In the genomic region with DNA sequence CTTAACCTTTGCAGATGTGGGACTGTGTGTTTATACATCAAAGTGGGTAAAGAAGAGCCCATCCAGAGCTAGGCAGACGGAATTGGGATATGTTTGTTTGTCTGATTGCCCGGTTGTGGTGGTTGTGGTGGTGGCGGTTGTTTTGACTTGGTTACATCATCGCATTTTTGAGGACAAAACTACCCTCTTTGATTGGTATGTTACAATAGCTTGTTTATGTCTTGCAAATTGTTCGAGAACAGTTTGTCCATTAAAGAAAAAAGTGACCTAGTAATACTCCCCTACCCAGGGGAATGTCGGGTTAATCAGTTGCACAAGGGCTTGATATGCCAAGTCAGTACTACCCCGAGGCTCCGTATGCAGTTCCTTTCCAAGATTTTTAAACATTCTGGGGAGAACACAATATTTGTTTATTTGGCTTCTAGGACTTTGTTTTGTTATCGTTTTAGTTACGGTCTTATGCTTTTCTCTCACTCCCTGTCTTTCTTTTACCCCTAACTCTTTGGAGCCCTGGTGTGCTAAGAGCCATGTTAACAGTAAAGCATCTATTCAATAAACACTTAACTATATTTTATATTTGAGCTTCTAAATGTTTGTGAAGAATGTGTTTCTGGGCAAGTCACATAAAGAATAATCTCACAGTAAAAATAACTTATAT, we compare ENCODE assay signal across 12 cellular contexts.
A peak's percentile ranks its signal among the peaks of the same experiment; 100 is the strongest.
DNase-seq lines count a peak whose midpoint lies in the region; ATAC-seq and TF ChIP-seq lines count a peak whose summit lies in the region.
"Had no signal": no experiment of that assay in that cellular context is flagged by ENCODE, and none has a peak within 500 bp of the region (broad histone marks: within the 10 kb centered on the region; RNA-seq: fewer than 3 reads in every experiment).

No MANE protein-coding gene starts in this region.

- TF ChIP-seq CTCF in fibroblast of pulmonary artery (IDR thresholded peaks at IDR 0.05; ENCODE audit: low read length, missing control alignments): no peak
- TF ChIP-seq CTCF in osteoblast (IDR thresholded peaks at IDR 0.05; ENCODE audit: extremely low read depth, low read depth, low read length): no peak
- no peak for TF ChIP-seq CTCF in brain microvascular endothelial cell (IDR thresholded peaks at IDR 0.05; ENCODE audit: low read depth, low read length, missing control alignments)

- H3K4me1 ChIP-seq in osteoblast (ENCODE audit: insufficient read depth, low read length): peaks cover 34% of the 10 kb centered on the region
- peaks cover 11 to 17% of the 10 kb centered on the region in 2 donors for H3K4me1 ChIP-seq in aorta (ENCODE audit: control insufficient read depth in 1 of 2, insufficient read depth in 2 of 2, low read length in 2 of 2)

- WGBS in aorta, 2 donors: 31 to 34% methylated on average over 10 of the region's 10 CpGs

- peak overlapping the region; percentile 63 for H3K27ac ChIP-seq in osteoblast (ENCODE audit: low read depth, low read length)
- H3K27ac ChIP-seq in aorta (ENCODE audit: low read depth in 1 of 2, low read length in 2 of 2): no peak overlapping the region
- H3K27ac ChIP-seq in brain microvascular endothelial cell: no peak overlapping the region
- H3K27ac ChIP-seq: epithelial cell of prostate had no signal

- intact Hi-C loops in Right ventricle myocardium superior (cut with DNase I): no loop called here
- intact Hi-C loops in cardiac septum (cut with DNase I): no loop called here
- intact Hi-C loops in aorta (cut with DNase I): no loop called here

- DNase-seq in Right ventricle myocardium superior (no peak), cardiac septum (ENCODE audit: low spot score) (no peak), fibroblast of pulmonary artery (ENCODE audit: low read depth) (peak; percentile 52), osteoblast (ENCODE audit: insufficient read length, low spot score, missing footprints) (no peak), aorta (no peak), T-helper 1 cell (no peak), brain microvascular endothelial cell (no peak)
- DNase-seq: activated T-cell treated with anti-CD3 and anti-CD28 coated beads for 4 hours; DND-41; stimulated activated CD4-positive, alpha-beta T cell treated with anti-CD3 and anti-CD28 coated beads, Interleukin-4, amount 100 ng/mL, for 1 hour had no signal

- H3K27me3 ChIP-seq in osteoblast (ENCODE audit: insufficient read depth, low read length) (no peaks in the 10 kb centered on the region), aorta (ENCODE audit: control insufficient read depth in 1 of 2, insufficient read depth in 2 of 2, low read length in 1 of 2) (no peaks in the 10 kb centered on the region), brain microvascular endothelial cell (replicated peaks) (no peaks in the 10 kb centered on the region)

- in situ Hi-C loops in brain microvascular endothelial cell (cut with HindIII; ENCODE audit: low pct_ligation_motif_present, low sequenced_read_pairs): no loop called here

- no peaks in the 10 kb centered on the region for H4K20me1 ChIP-seq in osteoblast (ENCODE audit: insufficient read depth, low read length)

- H3K36me3 ChIP-seq in osteoblast (ENCODE audit: insufficient read depth, low read length) (no peaks in the 10 kb centered on the region), aorta (ENCODE audit: control insufficient read depth in 1 of 2, insufficient read depth in 2 of 2, low read length in 1 of 2) (peaks cover 2 to 3% of the 10 kb centered on the region in 2 donors), brain microvascular endothelial cell (replicated peaks) (no peaks in the 10 kb centered on the region)

- H3K79me2 ChIP-seq in osteoblast (ENCODE audit: insufficient read depth, low read length): peaks cover 52% of the 10 kb centered on the region

- ATAC-seq in Right ventricle myocardium superior (ENCODE audit: poor library complexity): peak; percentile 83
- peak; percentile 79 for ATAC-seq in aorta (ENCODE audit: low FRiP score)
- no peak for ATAC-seq in GM19467 (IDR thresholded peaks at IDR 0.05; ENCODE audit: unreplicated experiment)

- H3K4me3 ChIP-seq in fibroblast of pulmonary artery (replicated peaks; ENCODE audit: low read depth, low read length) (no peak overlapping the region), osteoblast (ENCODE audit: insufficient read depth, low read length) (no peak overlapping the region), aorta (ENCODE audit: low read length in 2 of 2) (no peak overlapping the region), brain microvascular endothelial cell (ENCODE audit: low read depth, low read length) (no peak overlapping the region)

- H3K9me3 ChIP-seq in osteoblast (ENCODE audit: low read depth, low read length) (no peaks in the 10 kb centered on the region), aorta (ENCODE audit: control insufficient read depth, low read length) (no peaks in the 10 kb centered on the region)

- no peak overlapping the region for H2AFZ ChIP-seq in osteoblast (ENCODE audit: low read length)

- H3K4me2 ChIP-seq in osteoblast (ENCODE audit: insufficient read depth, low read length): peak overlapping the region; percentile 42
